29 cellular contexts compared by ENCODE assay signal in genomic region chr11:129508163-129508562, GRCh38.
"Had no signal": no experiment of that assay in that cellular context is flagged by ENCODE, and none has a peak within 500 bp of the region (broad histone marks: within the 10 kb centered on the region; RNA-seq: fewer than 3 reads in every experiment).

No MANE protein-coding gene starts in this region.

- H3K27me3 ChIP-seq: adrenal gland, ascending aorta, body of pancreas, breast epithelium, cardiac muscle cell had no signal

- H3K4me1 ChIP-seq: adrenal gland, ascending aorta, body of pancreas, breast epithelium had no signal

- H3K27ac ChIP-seq: adrenal gland, ascending aorta, body of pancreas, breast epithelium, cardiac muscle cell had no signal

- DNase-seq: activated effector memory CD4-positive, alpha-beta T cell treated with anti-CD3 and anti-CD28 coated beads, Interleukin-2, amount 50 U/mL, for 16 hours; activated effector memory CD4-positive, alpha-beta T cell treated with Interleukin-2 at 50 U/mL for 16 hours; activated gamma-delta T cell; activated gamma-delta T cell treated with Interleukin-2 at 50 U/mL for 16 hours; activated naive CD4-positive, alpha-beta T cell; activated naive CD4-positive, alpha-beta T cell treated with anti-CD3 and anti-CD28 coated beads for 36 hours; activated naive CD4-positive, alpha-beta T cell treated with anti-CD3 and anti-CD28 coated beads, Interleukin-2, amount 10 ng/mL, durations not matched to agents 7 days and 5 days; activated naive CD4-positive, alpha-beta T cell treated with anti-CD3 and anti-CD28 coated beads, Interleukin-2, amount 50 U/mL, for 16 hours; activated naive CD4-positive, alpha-beta T cell treated with Interleukin-2 at 50 U/mL for 16 hours; activated naive CD8-positive, alpha-beta T cell treated with anti-CD3 and anti-CD28 coated beads for 36 hours; activated naive CD8-positive, alpha-beta T cell treated with anti-CD3 and anti-CD28 coated beads, Interleukin-2, amount 10 ng/mL, durations not matched to agents 7 days and 5 days; activated naive CD8-positive, alpha-beta T cell treated with anti-CD3 and anti-CD28 coated beads, Interleukin-2, amount 50 U/mL, for 24 hours; activated T-cell treated with anti-CD3 and anti-CD28 coated beads, Interleukin-2, amount 50 U/mL, for 1 hour; activated T-cell treated with anti-CD3 and anti-CD28 coated beads, Interleukin-2, amount 50 U/mL, for 24 hours; activated T-cell treated with anti-CD3 and anti-CD28 coated beads, Interleukin-2, amount 50 U/mL, for 4 hours; activated T-cell treated with anti-CD3 and anti-CD28 coated beads, Interleukin-2, amount 50 U/mL, for 48 hours; activated T-cell treated with anti-CD3 and anti-CD28 coated beads, Interleukin-2, amount 50 U/mL, for 72 hours; adrenal gland; amniotic stem cell; amygdala; anterior cingulate cortex; aorta; body of pancreas; caudate nucleus; central memory CD4-positive, alpha-beta T cell; cerebellar nuclear complex had no signal

- H3K36me3 ChIP-seq: adrenal gland, ascending aorta, breast epithelium, cardiac muscle cell had no signal

- H3K4me3 ChIP-seq: adrenal gland, ascending aorta, body of pancreas, breast epithelium, cardiac muscle cell had no signal

- H3K9me3 ChIP-seq: adrenal gland, ascending aorta, body of pancreas, breast epithelium had no signal
